Comparison of ENCODE assay signal across 24 cellular contexts in genomic region chr5:74030821-74031220, GRCh38.
DNase-seq lines count a peak whose midpoint lies in the region; ATAC-seq, FAIRE-seq and TF ChIP-seq lines count a peak whose summit lies in the region.
"Had no signal": no experiment of that assay in that cellular context is flagged by ENCODE, and none has a peak within 500 bp of the region (broad histone marks: within the 10 kb centered on the region; RNA-seq: fewer than 3 reads in every experiment).

No MANE protein-coding gene starts in this region.

- peak overlapping the region; percentile 93 for H3K4ac ChIP-seq in mesendoderm (ENCODE audit: low read depth, low read length)

- no CpG with 5 or more reads among the region's 5 CpGs for WGBS in mesendoderm (ENCODE audit: extremely low coverage, insufficient coverage, low lambda C conversion rate)

- intact Hi-C loops in upper lobe of right lung (cut with DNase I): loop anchor here (10.0 kb wide), 1 partner anchor 116 kb away; no protein-coding TSS in a partner anchor

- no peak overlapping the region for H4K8ac ChIP-seq in mesendoderm (ENCODE audit: low read depth, low read length)

- H3K9ac ChIP-seq in mesendoderm (ENCODE audit: low read length): peak overlapping the region; percentile 32
- H3K9ac ChIP-seq: BLaER1 treated with 17β-estradiol and CSF1 and Interleukin-3, amounts not matched to agents 10 nM and 100 nM had no signal

- no peaks in the 10 kb centered on the region for H3K79me2 ChIP-seq in mesendoderm (ENCODE audit: control insufficient read depth, insufficient read depth, low read length)

- H3K56ac ChIP-seq in mesendoderm (ENCODE audit: low read length): peak overlapping the region; percentile 45

- peak overlapping the region; percentile 49 for H2BK120ac ChIP-seq in mesendoderm (ENCODE audit: low read depth, low read length)

- H3K4me3 ChIP-seq in bronchial epithelial cell (ENCODE audit: low read depth, low read length): no peak overlapping the region
- no peak overlapping the region for H3K4me3 ChIP-seq in mesendoderm (ENCODE audit: low read length)
- no peak overlapping the region for H3K4me3 ChIP-seq in effector memory CD4-positive, alpha-beta T cell (ENCODE audit: insufficient read depth, low read depth, low read length, poor library complexity, severe bottlenecking)
- no peak overlapping the region for H3K4me3 ChIP-seq in upper lobe of right lung
- H3K4me3 ChIP-seq: A549; BLaER1 treated with 17β-estradiol and CSF1 and Interleukin-3, amounts not matched to agents 10 nM and 100 nM; GM12878 had no signal

- H3K27ac ChIP-seq in foreskin keratinocyte (no peak overlapping the region), mesendoderm (ENCODE audit: low read depth, low read length) (no peak overlapping the region), upper lobe of right lung (no peak overlapping the region)
- no peak overlapping the region for H3K27ac ChIP-seq in effector memory CD4-positive, alpha-beta T cell (ENCODE audit: insufficient read depth, low read length, poor library complexity, severe bottlenecking)
- H3K27ac ChIP-seq: A549; BLaER1 treated with 17β-estradiol and CSF1 and Interleukin-3, amounts not matched to agents 10 nM and 100 nM had no signal

- H4K5ac ChIP-seq in mesendoderm (ENCODE audit: low read length): no peak overlapping the region

- no peak for TF ChIP-seq CTCF in bronchial epithelial cell (IDR thresholded peaks at IDR 0.05; ENCODE audit: insufficient read depth, low read length, severe bottlenecking)
- no peak for TF ChIP-seq CTCF in foreskin keratinocyte (conservative IDR thresholded peaks at IDR 0.05)
- no peak for TF ChIP-seq CTCF in upper lobe of right lung (IDR thresholded peaks at IDR 0.05)

- peak; percentile 6 for ATAC-seq in foreskin keratinocyte
- no peak for ATAC-seq in upper lobe of right lung
- no peak for ATAC-seq in GM19397 (IDR thresholded peaks at IDR 0.05; ENCODE audit: unreplicated experiment)
- ATAC-seq: A549, GM12878 had no signal

- no peak overlapping the region for H3K23ac ChIP-seq in mesendoderm (ENCODE audit: low read length)

- H2AK5ac ChIP-seq in mesendoderm (ENCODE audit: low read length): no peak overlapping the region

- H3K18ac ChIP-seq in mesendoderm (ENCODE audit: low read length): peak overlapping the region; percentile 15

- H3K4me2 ChIP-seq in mesendoderm (ENCODE audit: low read length): no peak overlapping the region
- H3K4me2 ChIP-seq: A549; BLaER1 treated with 17β-estradiol and CSF1 and Interleukin-3, amounts not matched to agents 10 nM and 100 nM had no signal

- peak; percentile 35 for DNase-seq in bronchial epithelial cell (ENCODE audit: low read depth)
- DNase-seq in foreskin keratinocyte: peak in 1 of 2 donors; percentile 64
- peak; percentile 31 for DNase-seq in mesendoderm
- DNase-seq in effector memory CD4-positive, alpha-beta T cell: no peak
- no peak for DNase-seq in activated CD4-positive, alpha-beta T cell treated with anti-CD3 and anti-CD28 coated beads for 1 hour
- DNase-seq in upper lobe of right lung: no peak
- DNase-seq: 8988T; ACHN; AML-193; BE2C; CD4-positive, alpha-beta T cell; CD8-positive, alpha-beta memory T cell; DMS 273 treated with DMSO at 0.1 percent for 48 hours; DMS79; EL; GDM1; GOT3; H7; HCEC 1CT had no signal

- H3K4me1 ChIP-seq in foreskin keratinocyte (peaks cover 47% of the 10 kb centered on the region), mesendoderm (ENCODE audit: control insufficient read depth, low read depth, low read length) (peaks cover 4% of the 10 kb centered on the region), upper lobe of right lung (no peaks in the 10 kb centered on the region)
- H3K4me1 ChIP-seq in effector memory CD4-positive, alpha-beta T cell (ENCODE audit: control insufficient read depth, insufficient read depth, low read length, poor library complexity, severe bottlenecking): no peaks in the 10 kb centered on the region

- no peak for FAIRE-seq in bronchial epithelial cell (lab: Jason Lieb, UNC)
- FAIRE-seq: A549, D721Med, GM12878 had no signal

- H3K27me3 ChIP-seq in bronchial epithelial cell (ENCODE audit: control insufficient read depth, insufficient read depth, low read length): no peaks in the 10 kb centered on the region
- H3K27me3 ChIP-seq in foreskin keratinocyte: no peaks in the 10 kb centered on the region
- H3K27me3 ChIP-seq in mesendoderm (ENCODE audit: insufficient read depth, low read length, poor library complexity): no peaks in the 10 kb centered on the region
- no peaks in the 10 kb centered on the region for H3K27me3 ChIP-seq in effector memory CD4-positive, alpha-beta T cell (replicated peaks; ENCODE audit: control insufficient read depth, insufficient read depth, low read length, poor library complexity, severe bottlenecking)
- no peaks in the 10 kb centered on the region for H3K27me3 ChIP-seq in upper lobe of right lung
- H3K27me3 ChIP-seq: BE2C; BLaER1 treated with 17β-estradiol and CSF1 and Interleukin-3, amounts not matched to agents 10 nM and 100 nM had no signal

- no peaks in the 10 kb centered on the region for H3K79me1 ChIP-seq in mesendoderm (ENCODE audit: low read length)

- H3K9me3 ChIP-seq in effector memory CD4-positive, alpha-beta T cell (ENCODE audit: control insufficient read depth, low read length): no peaks in the 10 kb centered on the region
- no peaks in the 10 kb centered on the region for H3K9me3 ChIP-seq in upper lobe of right lung
- H3K9me3 ChIP-seq: A549; BE2C; BLaER1 treated with 17β-estradiol and CSF1 and Interleukin-3, amounts not matched to agents 10 nM and 100 nM had no signal

- H3K36me3 ChIP-seq in bronchial epithelial cell (ENCODE audit: control insufficient read depth, insufficient read depth, low read length) (no peaks in the 10 kb centered on the region), mesendoderm (ENCODE audit: control insufficient read depth, insufficient read depth, low read length) (no peaks in the 10 kb centered on the region), upper lobe of right lung (no peaks in the 10 kb centered on the region)
- no peaks in the 10 kb centered on the region for H3K36me3 ChIP-seq in effector memory CD4-positive, alpha-beta T cell (ENCODE audit: control insufficient read depth, insufficient read depth, low read length)
- H3K36me3 ChIP-seq: BE2C; BLaER1 treated with 17β-estradiol and CSF1 and Interleukin-3, amounts not matched to agents 10 nM and 100 nM had no signal

- H2BK15ac ChIP-seq in mesendoderm (replicated peaks; ENCODE audit: low read depth): peak overlapping the region; percentile 14

- peak overlapping the region; percentile 77 for H2BK5ac ChIP-seq in mesendoderm (ENCODE audit: low read length)

Comparison
In these comparisons a context has a peak if more than half of its experiments do, and no peak if none do; other contexts are left out.
1. DNase-seq: peak in bronchial epithelial cell (single experiment) and mesendoderm (single experiment); none in effector memory CD4-positive, alpha-beta T cell (0 of 3), activated CD4-positive, alpha-beta T cell treated with anti-CD3 and anti-CD28 coated beads for 1 hour (single experiment) and upper lobe of right lung (single experiment).